Comparison of ENCODE assay signal across 16 cellular contexts in genomic region chr14:36579573-36580140, GRCh38. TPM values are rescaled to one million over a fixed set of nuclear protein-coding genes. Genes with fewer than 3 reads are reported as not detected.
DNase-seq lines count a peak whose midpoint lies in the region; ATAC-seq and TF ChIP-seq lines count a peak whose summit lies in the region.
"Had no signal": no experiment of that assay in that cellular context is flagged by ENCODE, and none has a peak within 500 bp of the region (broad histone marks: within the 10 kb centered on the region; RNA-seq: fewer than 3 reads in every experiment).

No MANE protein-coding gene starts in this region.

- BruUV-seq in A673 (replicated peaks; lab: Mats Ljungman, UMichigan) (no TSS peak), PC-3 (replicated peaks; lab: Mats Ljungman, UMichigan) (no TSS peak)

- no peak for TF ChIP-seq RAD21 in SK-N-SH (IDR thresholded peaks at IDR 0.05; ENCODE audit: low read length)

- H3K27me3 ChIP-seq in SK-N-SH (ENCODE audit: insufficient read depth) (peaks cover 77% of the 10 kb centered on the region), NT2/D1 (ENCODE audit: insufficient read depth, insufficient read length) (peaks cover 96% of the 10 kb centered on the region), iPS-15b (ENCODE audit: control insufficient read depth, insufficient read depth, low read length) (peaks cover 99% of the 10 kb centered on the region), A673 (replicated peaks; ENCODE audit: insufficient read depth, low read depth, low read length, poor library complexity) (peaks cover 65% of the 10 kb centered on the region), PC-3 (ENCODE audit: low read length) (peaks cover 21% of the 10 kb centered on the region)

- POLR2A ChIA-PET in SK-N-SH (lab: Yijun Ruan, JAX) (no interaction called here), A673 (lab: Charles Lee; ENCODE audit: low non-redundant PET) (no interaction called here), PC-3 (lab: Charles Lee; ENCODE audit: unreplicated experiment) (no interaction called here)

- TF ChIP-seq EP300 in SK-N-SH (IDR thresholded peaks at IDR 0.05; ENCODE audit: borderline replicate concordance in 1 of 2, low read depth in 1 of 2, low read length in 1 of 2) = no peak

- no peak overlapping the region for H3K9ac ChIP-seq in SK-N-SH
- H3K9ac ChIP-seq in NT2/D1 (ENCODE audit: insufficient read length, low read depth) = no peak overlapping the region
- H3K9ac ChIP-seq in iPS-15b (ENCODE audit: low read depth, low read length) = no peak overlapping the region
- H3K9ac ChIP-seq in PC-3 (ENCODE audit: low read length) = no peak overlapping the region

- no peak overlapping the region for H3K4me2 ChIP-seq in SK-N-SH
- no peak overlapping the region for H3K4me2 ChIP-seq in PC-3 (ENCODE audit: low read length)

- ATAC-seq in SK-N-SH treated with all-trans-retinoic acid at 6 μM for 48 hours (no peak), PC-3 (no peak)

- no peak for TF ChIP-seq CTCF in SK-N-SH (IDR thresholded peaks at IDR 0.05)
- TF ChIP-seq CTCF in A673 (conservative IDR thresholded peaks at IDR 0.05; ENCODE audit: low read depth, low read length) = no peak
- TF ChIP-seq CTCF in PC-3 (conservative IDR thresholded peaks at IDR 0.05; ENCODE audit: low read depth, low read length) = no peak

- no peaks in the 10 kb centered on the region for H3F3A ChIP-seq in SK-N-SH (replicated peaks; ENCODE audit: insufficient read depth)
- H3F3A ChIP-seq in PC-3 (ENCODE audit: low read length, unreplicated experiment) = no peaks in the 10 kb centered on the region

- no peaks in the 10 kb centered on the region for H3K36me3 ChIP-seq in SK-N-SH (replicated peaks in 1 of 2; ENCODE audit: control insufficient read depth in 1 of 2, insufficient read depth in 2 of 2, low read length in 1 of 2)
- H3K36me3 ChIP-seq in NT2/D1 (ENCODE audit: insufficient read depth, insufficient read length, low read length) = no peaks in the 10 kb centered on the region
- no peaks in the 10 kb centered on the region for H3K36me3 ChIP-seq in iPS-15b (ENCODE audit: control insufficient read depth, insufficient read depth, low read length)
- no peaks in the 10 kb centered on the region for H3K36me3 ChIP-seq in A673 (ENCODE audit: insufficient read depth, low read length, poor library complexity, severe bottlenecking)
- H3K36me3 ChIP-seq in PC-3 (ENCODE audit: low read depth, low read length) = no peaks in the 10 kb centered on the region

- H3K9me3 ChIP-seq in SK-N-SH (no peaks in the 10 kb centered on the region), NT2/D1 (ENCODE audit: insufficient read depth, low read length) (no peaks in the 10 kb centered on the region), iPS-15b (ENCODE audit: control insufficient read depth, insufficient read depth, low read length) (no peaks in the 10 kb centered on the region), A673 (ENCODE audit: low read depth, low read length, poor library complexity, severe bottlenecking) (no peaks in the 10 kb centered on the region), PC-3 (ENCODE audit: low read length) (no peaks in the 10 kb centered on the region)

- H3K4me3 ChIP-seq in SK-N-SH (ENCODE audit: low read depth in 2 of 2, low read length in 1 of 2) (no peak overlapping the region), NT2/D1 (ENCODE audit: insufficient read length, low read depth) (peak overlapping the region; percentile 24), iPS-15b (ENCODE audit: low read depth, low read length) (peak overlapping the region; percentile 26), A673 (ENCODE audit: low read depth, low read length, poor library complexity, severe bottlenecking) (no peak overlapping the region), PC-3 (ENCODE audit: low read length) (no peak overlapping the region)

- no peaks in the 10 kb centered on the region for H4K20me1 ChIP-seq in SK-N-SH (ENCODE audit: insufficient read depth)
- no peaks in the 10 kb centered on the region for H4K20me1 ChIP-seq in PC-3 (ENCODE audit: low read length)

- no peaks in the 10 kb centered on the region for H3K4me1 ChIP-seq in SK-N-SH (ENCODE audit: control insufficient read depth in 1 of 2, insufficient read depth in 2 of 2, low read depth in 1 of 2, low read length in 1 of 2)
- H3K4me1 ChIP-seq in NT2/D1 (ENCODE audit: insufficient read depth, insufficient read length) = no peaks in the 10 kb centered on the region
- H3K4me1 ChIP-seq in iPS-15b (ENCODE audit: control insufficient read depth, insufficient read depth, low read length) = no peaks in the 10 kb centered on the region
- peaks cover 7% of the 10 kb centered on the region for H3K4me1 ChIP-seq in A673 (ENCODE audit: insufficient read depth, low read length, poor library complexity, severe bottlenecking)
- H3K4me1 ChIP-seq in PC-3 (ENCODE audit: insufficient read depth, low read length) = peaks cover 5% of the 10 kb centered on the region

- DNase-seq in SK-N-SH = peak; percentile 16
- DNase-seq in NT2/D1 (ENCODE audit: low read depth, low spot score) = no peak
- DNase-seq in substantia nigra (lab: John Stamatoyannopoulos, UW) = peak in 1 of 49 donors; percentile 8
- no peak for DNase-seq in A673 (ENCODE audit: low spot score)
- no peak for DNase-seq in NCI-H146 treated with DMSO at 0.1 percent for 48 hours (lab: John Stamatoyannopoulos, UW; ENCODE audit: unreplicated experiment)
- no peak for DNase-seq in PC-3
- DNase-seq: Calu3, DND-41, IMR-90, NCI-H1930, NCI-H510A treated with DMSO at 0.1 percent for 48 hours, SHP77 treated with DMSO at 0.1 percent for 48 hours had no signal

- H3K9me2 ChIP-seq in SK-N-SH (no peaks in the 10 kb centered on the region), PC-3 (replicated peaks; ENCODE audit: low read length) (no peaks in the 10 kb centered on the region)

- H3K27ac ChIP-seq in SK-N-SH (ENCODE audit: low read depth in 2 of 2, low read length in 1 of 2) = no peak overlapping the region
- H3K27ac ChIP-seq in substantia nigra (ENCODE audit: low read depth, low read length, poor library complexity, severe bottlenecking) = peak overlapping the region; percentile 37
- no peak overlapping the region for H3K27ac ChIP-seq in A673 (ENCODE audit: low read depth, low read length, poor library complexity, severe bottlenecking)
- no peak overlapping the region for H3K27ac ChIP-seq in PC-3 (ENCODE audit: low read length)

- CTCF ChIA-PET in SK-N-SH (lab: Yijun Ruan, JAX) = interaction anchor here (3.7 kb wide), 1 partner anchor 25 kb away, joined by 18 read pairs; no protein-coding TSS in a partner anchor
- CTCF ChIA-PET in A673 (lab: Charles Lee) = no interaction called here
- CTCF ChIA-PET in PC-3 (lab: Charles Lee) = no interaction called here

- no peaks in the 10 kb centered on the region for H3K79me2 ChIP-seq in SK-N-SH (ENCODE audit: insufficient read depth)
- no peaks in the 10 kb centered on the region for H3K79me2 ChIP-seq in PC-3 (ENCODE audit: low read length)

- intact Hi-C loops in A673 (cut with micrococcal nuclease; ENCODE audit: unreplicated experiment) (no loop called here), PC-3 (cut with micrococcal nuclease) (no loop called here)

- WGBS in SK-N-SH (ENCODE audit: low lambda C conversion rate) = 25% methylated on average over 16 of the region's 22 CpGs

- H2AFZ ChIP-seq in SK-N-SH (ENCODE audit: low read depth) = no peak overlapping the region
- no peak overlapping the region for H2AFZ ChIP-seq in PC-3 (ENCODE audit: low read length)

TF ChIP-seq in SK-N-SH, 30 proteins besides CTCF, POLR2A, EP300 and RAD21 (continues in another document):
- TF ChIP-seq POLR2AphosphoS5 (IDR thresholded peaks at IDR 0.05; ENCODE audit: low read depth, low read length) (no peak), MEF2A (IDR thresholded peaks at IDR 0.05; ENCODE audit: borderline replicate concordance, low read depth) (no peak), PBX3 (IDR thresholded peaks at IDR 0.05) (no peak), NRF1 (IDR thresholded peaks at IDR 0.05; ENCODE audit: low read depth, low read length) (no peak), TEAD4 (IDR thresholded peaks at IDR 0.05; ENCODE audit: borderline replicate concordance, insufficient read depth) (no peak), ELF1 (IDR thresholded peaks at IDR 0.05) (no peak), FOXM1 (IDR thresholded peaks at IDR 0.05; ENCODE audit: low read depth) (no peak)

TF ChIP-seq in SK-N-SH treated with all-trans-retinoic acid at 6 μM for 48 hours, 23 proteins besides CTCF, POLR2A, EP300 and RAD21:
- TF ChIP-seq GLIS3 (CRISPR knock-in tag; IDR thresholded peaks at IDR 0.05) (no peak), ESRRG (CRISPR knock-in tag; IDR thresholded peaks at IDR 0.05) (no peak), PPARA (CRISPR knock-in tag; IDR thresholded peaks at IDR 0.05; ENCODE audit: borderline replicate concordance) (no peak)

RNA-seq across cellular contexts. Expression of gene NKX2-8, which starts 2.8 kb away (rescaled TPM):
- not detected in 2 replicates for polyA plus RNA-seq in SK-N-SH (2012; rRNA removed)
- not detected in 2 replicates for polyA plus RNA-seq in SK-N-SH (2012; cell fraction: cytosol; rRNA removed)
- polyA plus RNA-seq in SK-N-SH (2012; cell fraction: nucleus; rRNA removed) = not detected in 2 replicates
- total RNA-seq in A673 (2021) = not detected in 2 replicates
- total RNA-seq in PC-3 (2014; rRNA removed) = not detected in 2 replicates
- total RNA-seq: A172, IMR-90, LHCN-M2 had no signal
- polyA plus RNA-seq: IMR-90 had no signal

RNA-seq across cellular contexts. Expression of gene NKX2-1, which starts 59.6 kb away (rescaled TPM):
- polyA plus RNA-seq in SK-N-SH (2012; rRNA removed) = not detected in 2 replicates
- polyA plus RNA-seq in SK-N-SH (2012; cell fraction: cytosol; rRNA removed) = not detected in 2 replicates
- polyA plus RNA-seq in SK-N-SH (2012; cell fraction: nucleus; rRNA removed) = not detected in 2 replicates
- total RNA-seq in A673 (2021) (not detected in 2 replicates), PC-3 (2014; rRNA removed) (not detected in 2 replicates)
- total RNA-seq: A172, Calu3, IMR-90, LHCN-M2 had no signal
- polyA plus RNA-seq: IMR-90 had no signal

Comparison
In these comparisons a context has a peak if more than half of its experiments do, and no peak if none do; other contexts are left out.
1. H3K4me3 ChIP-seq: peak in NT2/D1 (single experiment) and iPS-15b (single experiment); none in SK-N-SH (0 of 2), A673 (single experiment) and PC-3 (single experiment).